In the genomic region with DNA sequence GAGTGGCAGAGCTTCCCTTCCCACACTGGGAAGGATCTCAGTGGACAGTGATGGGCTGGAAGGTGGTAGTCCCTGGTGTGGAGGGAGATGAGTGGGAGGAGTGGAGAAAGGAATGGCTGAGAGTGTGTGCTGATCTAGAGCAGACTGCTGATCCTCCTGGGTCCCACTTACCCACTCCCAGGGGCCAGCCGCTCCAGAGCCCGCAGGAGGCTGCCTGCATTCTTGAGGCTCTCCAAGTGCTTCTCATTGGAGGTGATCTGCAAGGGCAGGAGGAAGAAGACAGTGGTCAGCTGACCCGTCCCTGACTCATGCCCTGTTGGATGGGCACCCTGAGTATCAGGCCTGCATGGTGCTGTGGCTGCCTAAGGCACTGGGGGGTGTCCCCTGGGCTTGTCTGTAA, we compare ENCODE assay signal across 19 cellular contexts. TPM values are rescaled to one million over a fixed set of nuclear protein-coding genes. Genes with fewer than 3 reads are reported as not detected.
DNase-seq lines count a peak whose midpoint lies in the region; ATAC-seq, FAIRE-seq and TF ChIP-seq lines count a peak whose summit lies in the region.
"Had no signal": no experiment of that assay in that cellular context is flagged by ENCODE, and none has a peak within 500 bp of the region (broad histone marks: within the 10 kb centered on the region; RNA-seq: fewer than 3 reads in every experiment).

No MANE protein-coding gene starts in this region.

- H2BK5ac ChIP-seq in H1 (ENCODE audit: low read depth, low read length) (no peak overlapping the region), mesenchymal stem cell (ENCODE audit: low read depth, low read length, poor library complexity, severe bottlenecking) (no peak overlapping the region)

- H3K9me3 ChIP-seq in H1 (ENCODE audit: insufficient read depth in 2 of 2, low read depth in 1 of 2, low read length in 1 of 2) (no peaks in the 10 kb centered on the region), mesenchymal stem cell (ENCODE audit: control insufficient read depth, low read length) (no peaks in the 10 kb centered on the region), aorta (ENCODE audit: control insufficient read depth, low read length) (no peaks in the 10 kb centered on the region)
- H3K9me3 ChIP-seq: BLaER1 had no signal

- H3K9ac ChIP-seq in H1 (replicated peaks in 1 of 4; ENCODE audit: extremely low read depth in 1 of 4, low read depth in 3 of 4, low read length in 3 of 4) = no peak overlapping the region
- H3K9ac ChIP-seq in mesenchymal stem cell (ENCODE audit: low read length) = no peak overlapping the region
- H3K9ac ChIP-seq: BLaER1, GM23248 had no signal

- no peak overlapping the region for H2BK20ac ChIP-seq in H1 (ENCODE audit: low read length)

- no peak overlapping the region for H3K4me3 ChIP-seq in H1 (ENCODE audit: extremely low read depth in 1 of 4, insufficient read depth in 2 of 4, low read depth in 3 of 4, low read length in 4 of 4)
- no peak overlapping the region for H3K4me3 ChIP-seq in mesenchymal stem cell (ENCODE audit: insufficient read depth in 1 of 2, low read depth in 1 of 2, low read length in 2 of 2)
- H3K4me3 ChIP-seq in aorta (ENCODE audit: low read length in 2 of 2) = no peak overlapping the region
- H3K4me3 ChIP-seq: BLaER1, GM23248 had no signal

- no peak overlapping the region for H3K4me3 Mint-ChIP-seq in natural killer cell treated with Interleukin-12 subunit alpha and Interleukin-12 subunit beta and Interleukin-15 and Interleukin-18, amount 100 ng/mL, for 72 hours
- no peak overlapping the region for H3K4me3 Mint-ChIP-seq in natural killer cell
- H3K4me3 Mint-ChIP-seq: CD14-positive monocyte; CD4-positive, alpha-beta memory T cell had no signal

- H4K8ac ChIP-seq in H1 (ENCODE audit: extremely low read depth, insufficient read depth, low read length) (peak overlapping the region; percentile 80; the same call in 1 of the 2 replicates), mesenchymal stem cell (ENCODE audit: low read length) (no peak overlapping the region)

- H3K27me3 ChIP-seq in H1 (replicated peaks in 1 of 4; ENCODE audit: control insufficient read depth in 3 of 4, extremely low read depth in 1 of 4, insufficient read depth in 3 of 4, low read length in 3 of 4) (no peaks in the 10 kb centered on the region), mesenchymal stem cell (ENCODE audit: control insufficient read depth in 1 of 2, insufficient read depth in 1 of 2, low read length in 2 of 2) (no peaks in the 10 kb centered on the region), aorta (ENCODE audit: control insufficient read depth in 1 of 2, insufficient read depth in 2 of 2, low read length in 1 of 2) (no peaks in the 10 kb centered on the region)
- H3K27me3 ChIP-seq: BLaER1 had no signal

- H2BK120ac ChIP-seq in H1 (replicated peaks; ENCODE audit: low read depth, low read length) (no peak overlapping the region), mesenchymal stem cell (ENCODE audit: low read depth, low read length) (no peak overlapping the region)

- H3K4me2 ChIP-seq in H1 (ENCODE audit: insufficient read depth in 1 of 2, low read depth in 2 of 2, low read length in 2 of 2) (no peak overlapping the region), mesenchymal stem cell (ENCODE audit: low read length, poor library complexity, severe bottlenecking) (no peak overlapping the region)
- H3K4me2 ChIP-seq: BLaER1 had no signal

- WGBS in H1 (ENCODE audit: extremely low coverage in 1 of 2, insufficient coverage in 1 of 2, insufficient read length in 1 of 2, insufficient replicate concordance in 2 of 2, low coverage in 1 of 2, low lambda C conversion rate in 2 of 2, missing lambda C conversion rate in 1 of 2), 2 experiments = 79% methylated on average over 3 of the region's 3 CpGs; no CpG with 5 or more reads in 1 of the 2 experiments
- 78% methylated on average over 3 of the region's 3 CpGs for WGBS in mesenchymal stem cell
- WGBS in aorta, 2 donors = 97 to 98% methylated on average over 3 of the region's 3 CpGs

- CTCF ChIA-PET in H1 (lab: Charles Lee; ENCODE audit: partially characterized antibody) = interaction anchor here (0.9 kb wide), 1 partner anchor 19 kb away, joined by 4 read pairs; no protein-coding TSS in a partner anchor

- no peaks in the 10 kb centered on the region for H3K79me1 ChIP-seq in H1 (ENCODE audit: low read depth, low read length)
- H3K79me1 ChIP-seq in mesenchymal stem cell (replicated peaks; ENCODE audit: low read length, poor library complexity, severe bottlenecking) = no peaks in the 10 kb centered on the region

- H3K27ac ChIP-seq in H1 (ENCODE audit: low read depth, low read length) = no peak overlapping the region
- no peak overlapping the region for H3K27ac ChIP-seq in mesenchymal stem cell (ENCODE audit: low read length, poor library complexity, severe bottlenecking)
- no peak overlapping the region for H3K27ac ChIP-seq in aorta (ENCODE audit: low read depth in 1 of 2, low read length in 2 of 2)
- H3K27ac ChIP-seq: BLaER1, GM23248 had no signal

- H3K27me3 Mint-ChIP-seq in natural killer cell treated with Interleukin-12 subunit alpha and Interleukin-12 subunit beta and Interleukin-15 and Interleukin-18, amount 100 ng/mL, for 72 hours = no peaks in the 10 kb centered on the region
- H3K27me3 Mint-ChIP-seq in natural killer cell (ENCODE audit: low read depth in 2 of 2) = peaks cover 3 to 8% of the 10 kb centered on the region in 2 donors
- H3K27me3 Mint-ChIP-seq: CD4-positive, alpha-beta memory T cell had no signal

- H2AFZ ChIP-seq in H1 (ENCODE audit: low read length) (no peak overlapping the region), mesenchymal stem cell (ENCODE audit: low read depth, low read length) (no peak overlapping the region)
- H2AFZ ChIP-seq: GM23248 had no signal

- no peaks in the 10 kb centered on the region for H3K79me2 ChIP-seq in H1 (ENCODE audit: control insufficient read depth in 1 of 2, insufficient read depth in 2 of 2, low read length in 2 of 2)

- no peaks in the 10 kb centered on the region for H3K4me1 Mint-ChIP-seq in natural killer cell treated with Interleukin-12 subunit alpha and Interleukin-12 subunit beta and Interleukin-15 and Interleukin-18, amount 100 ng/mL, for 72 hours (ENCODE audit: low read depth in 2 of 2)
- no peaks in the 10 kb centered on the region for H3K4me1 Mint-ChIP-seq in natural killer cell
- H3K4me1 Mint-ChIP-seq: CD14-positive monocyte had no signal

- no peak for FAIRE-seq in H1 (lab: Jason Lieb, UNC)
- FAIRE-seq: GM12892, H54 had no signal

- H2BK12ac ChIP-seq in H1 (ENCODE audit: low read depth, low read length) = no peak overlapping the region
- H2BK12ac ChIP-seq in mesenchymal stem cell (ENCODE audit: low read length in 2 of 2) = no peak overlapping the region

- DNase-seq in natural killer cell treated with Interleukin-12 subunit alpha and Interleukin-12 subunit beta and Interleukin-15 and Interleukin-18, amount 100 ng/mL, for 72 hours (ENCODE audit: low spot score) = no peak
- DNase-seq in natural killer cell (no peak), H1 (ENCODE audit: low read depth in 1 of 2, low spot score in 2 of 2) (no peak), mesenchymal stem cell (no peak), aorta (no peak)
- DNase-seq: 8988T; CD4-positive, alpha-beta memory T cell; DMS153; DMS79; GDM1; GM23248; HCEC 1CT had no signal

- H4K5ac ChIP-seq in H1 (ENCODE audit: insufficient read length, low read depth, low read length) = no peak overlapping the region

- TF ChIP-seq POLR2A in H1 (IDR thresholded peaks at IDR 0.05; ENCODE audit: control extremely low read depth in 1 of 2, low read depth in 2 of 2, low read length in 2 of 2) (no peak), GM18505 (IDR thresholded peaks at IDR 0.05; ENCODE audit: borderline replicate concordance, extremely low read depth, insufficient read depth, insufficient read length) (no peak)

- no peak overlapping the region for H3K56ac ChIP-seq in H1 (replicated peaks; ENCODE audit: insufficient read length, low read depth, low read length)

- H3K36me3 Mint-ChIP-seq in natural killer cell treated with Interleukin-12 subunit alpha and Interleukin-12 subunit beta and Interleukin-15 and Interleukin-18, amount 100 ng/mL, for 72 hours = no peaks in the 10 kb centered on the region
- H3K36me3 Mint-ChIP-seq in natural killer cell = no peaks in the 10 kb centered on the region

- ATAC-seq in natural killer cell treated with Interleukin-12 subunit alpha and Interleukin-12 subunit beta and Interleukin-15 and Interleukin-18, amount 100 ng/mL, for 72 hours = peak; percentile 29 to 41
- ATAC-seq in natural killer cell (no peak), aorta (ENCODE audit: low FRiP score) (peak; percentile 17), HG03045 (IDR thresholded peaks at IDR 0.05; ENCODE audit: unreplicated experiment) (no peak), GM18505 (IDR thresholded peaks at IDR 0.05; ENCODE audit: unreplicated experiment) (no peak), HG03439 (IDR thresholded peaks at IDR 0.05; ENCODE audit: unreplicated experiment) (no peak)

- intact Hi-C loops in natural killer cell (cut with micrococcal nuclease) (no loop called here), aorta (cut with DNase I) (no loop called here)

- H4K91ac ChIP-seq in H1 (replicated peaks; ENCODE audit: insufficient read length, low read length) = no peak overlapping the region
- H4K91ac ChIP-seq in mesenchymal stem cell (ENCODE audit: low read length) = no peak overlapping the region

- TF ChIP-seq CTCF in natural killer cell (IDR thresholded peaks at IDR 0.05) = no peak
- no peak for TF ChIP-seq CTCF in H1 (IDR thresholded peaks at IDR 0.05; ENCODE audit: control extremely low read depth in 1 of 3, insufficient read depth in 1 of 3, low read depth in 1 of 3, low read length in 3 of 3)

- no peak for TF ChIP-seq RAD21 in H1 (IDR thresholded peaks at IDR 0.05 in 1 of 2, conservative IDR thresholded peaks at IDR 0.05 in 1 of 2; ENCODE audit: low read depth in 2 of 2, low read length in 2 of 2)

- no peaks in the 10 kb centered on the region for H3K23me2 ChIP-seq in H1 (ENCODE audit: low read depth, low read length)

- H2AK5ac ChIP-seq in H1 (ENCODE audit: low read depth, low read length) (no peak overlapping the region), mesenchymal stem cell (ENCODE audit: low read length, severe bottlenecking) (peak overlapping the region; percentile 55)

- no peak overlapping the region for H3K27ac Mint-ChIP-seq in natural killer cell treated with Interleukin-12 subunit alpha and Interleukin-12 subunit beta and Interleukin-15 and Interleukin-18, amount 100 ng/mL, for 72 hours
- no peak overlapping the region for H3K27ac Mint-ChIP-seq in natural killer cell

- H3K9me3 Mint-ChIP-seq in natural killer cell treated with Interleukin-12 subunit alpha and Interleukin-12 subunit beta and Interleukin-15 and Interleukin-18, amount 100 ng/mL, for 72 hours = no peaks in the 10 kb centered on the region
- peaks cover 0 to 4% of the 10 kb centered on the region in 2 donors for H3K9me3 Mint-ChIP-seq in natural killer cell

- H3K4ac ChIP-seq in H1 (replicated peaks; ENCODE audit: insufficient read length, low read depth, low read length) (no peak overlapping the region), mesenchymal stem cell (ENCODE audit: low read depth in 1 of 2, low read length in 2 of 2) (no peak overlapping the region)

- H3K4me1 ChIP-seq in H1 (replicated peaks in 1 of 4; ENCODE audit: control insufficient read depth in 3 of 4, insufficient read depth in 4 of 4, low read length in 3 of 4) (peaks cover 0 to 3% (median 0%) of the 10 kb centered on the region in 4 experiments; a peak in 2 of 7 replicates), mesenchymal stem cell (ENCODE audit: control insufficient read depth, insufficient read depth, low read depth, low read length) (peaks cover 30% of the 10 kb centered on the region), aorta (ENCODE audit: control insufficient read depth in 1 of 2, insufficient read depth in 2 of 2, low read length in 2 of 2) (no peaks in the 10 kb centered on the region)

- TF ChIP-seq EP300 in H1 (IDR thresholded peaks at IDR 0.05; ENCODE audit: borderline replicate concordance in 1 of 2, low read depth in 2 of 2, low read length in 2 of 2) = no peak

- peaks cover 0 to 1% of the 10 kb centered on the region in 2 experiments for H4K20me1 ChIP-seq in H1 (replicated peaks in 1 of 2; ENCODE audit: control insufficient read depth in 1 of 2, insufficient read depth in 2 of 2, low read length in 2 of 2)

- no peak overlapping the region for H3K14ac ChIP-seq in H1 (ENCODE audit: insufficient read length)
- H3K14ac ChIP-seq in mesenchymal stem cell (ENCODE audit: low read length in 2 of 2) = no peak overlapping the region

- no peaks in the 10 kb centered on the region for H3K36me3 ChIP-seq in H1 (ENCODE audit: control insufficient read depth in 2 of 4, insufficient read depth in 4 of 4, low read length in 3 of 4)
- H3K36me3 ChIP-seq in mesenchymal stem cell (ENCODE audit: control insufficient read depth in 1 of 2, insufficient read depth in 2 of 2, low read depth in 1 of 2, low read length in 2 of 2) = peaks cover 18 to 21% of the 10 kb centered on the region in 2 experiments
- no peaks in the 10 kb centered on the region for H3K36me3 ChIP-seq in aorta (ENCODE audit: control insufficient read depth in 1 of 2, insufficient read depth in 2 of 2, low read length in 1 of 2)

- H2BK15ac ChIP-seq in H1 (ENCODE audit: low read length) = no peak overlapping the region
- H2BK15ac ChIP-seq in mesenchymal stem cell (ENCODE audit: low read depth, poor library complexity, severe bottlenecking) = no peak overlapping the region

- POLR2A ChIA-PET in H1 (lab: Charles Lee; ENCODE audit: partially characterized antibody) = no interaction called here

- H3K18ac ChIP-seq in H1 (ENCODE audit: extremely low read depth, low read length) = no peak overlapping the region
- H3K18ac ChIP-seq in mesenchymal stem cell (ENCODE audit: low read depth in 1 of 2, low read length in 2 of 2) = no peak overlapping the region

- no peak overlapping the region for H3K23ac ChIP-seq in H1 (ENCODE audit: insufficient read length)
- no peak overlapping the region for H3K23ac ChIP-seq in mesenchymal stem cell (ENCODE audit: low read length in 2 of 2)

RNA-seq across cellular contexts. Expression of a gene that starts 50.0 kb away (rescaled TPM):
- total RNA-seq in natural killer cell treated with Interleukin-12 subunit alpha and Interleukin-12 subunit beta and Interleukin-15 and Interleukin-18, amount 100 ng/mL, for 72 hours = 100 to 1,000 TPM; 140 to 155 TPM
- total RNA-seq in natural killer cell (100 to 1,000 TPM; 213 to 258 (median 230) TPM), aorta (100 to 1,000 TPM; 306 to 336 TPM)
- total RNA-seq in H1 (2021; fragmentation: NEBNext Ultra II Directional; extraction: Animal tissue kit (Norgen Biotek cat#: 25700)) = 325 and 356 TPM in 2 replicates
- polyA plus RNA-seq in H1 (2011; rRNA removed) (535 and 579 TPM in 2 replicates), aorta (100 to 1,000 TPM; 102 to 165 TPM)
- 483 TPM for polyA plus RNA-seq in H1 (2011; cell fraction: cytosol; rRNA removed)
- 934 TPM for polyA plus RNA-seq in H1 (2011; cell fraction: nucleus; rRNA removed)
- 373 to 437 TPM (median 415 TPM) in 4 replicates for polyA plus RNA-seq in H1 (2012, experiment 1 of 2)
- polyA plus RNA-seq in H1 (2012, experiment 2 of 2) = 27.8 TPM
- 345 TPM for polyA plus RNA-seq in H1 (2013, experiment 1 of 2)
- polyA plus RNA-seq in H1 (2013, experiment 2 of 2) = 328 TPM
- 2,973 and 3,699 TPM in 2 replicates for polyA minus RNA-seq in H1 (2011; rRNA and poly(A)+ RNA removed)
- 574 TPM for polyA minus RNA-seq in H1 (2011; cell fraction: cytosol; rRNA and poly(A)+ RNA removed)
- polyA minus RNA-seq in H1 (2011; cell fraction: nucleus; rRNA and poly(A)+ RNA removed) = 651 TPM
- polyA plus RNA-seq in mesenchymal stem cell (2013, experiment 1 of 2) = 374 TPM
- 364 TPM for polyA plus RNA-seq in mesenchymal stem cell (2013, experiment 2 of 2)

Comparison
In these comparisons a context has a peak if more than half of its experiments do, and no peak if none do; other contexts are left out.
1. ATAC-seq: peak in natural killer cell treated with Interleukin-12 subunit alpha and Interleukin-12 subunit beta and Interleukin-15 and Interleukin-18, amount 100 ng/mL, for 72 hours (2 of 2) and aorta (single experiment); none in natural killer cell (0 of 3), HG03045 (single experiment), GM18505 (single experiment) and HG03439 (single experiment).